ENCODE assay signal across 16 cellular contexts in genomic region chrX:2632533-2633504, GRCh38. TPM values are rescaled to one million over a fixed set of nuclear protein-coding genes. Genes with fewer than 3 reads are reported as not detected.
A peak's percentile ranks its signal among the peaks of the same experiment; 100 is the strongest.
DNase-seq lines count a peak whose midpoint lies in the region; ATAC-seq and TF ChIP-seq lines count a peak whose summit lies in the region.
"Had no signal": no experiment of that assay in that cellular context is flagged by ENCODE, and none has a peak within 500 bp of the region (broad histone marks: within the 10 kb centered on the region; RNA-seq: fewer than 3 reads in every experiment).

No MANE protein-coding gene starts in this region.

- CTCF ChIA-PET in MCF 10A (lab: Yijun Ruan, JAX) (no interaction called here), mammary epithelial cell (lab: Charles Lee; ENCODE audit: low non-redundant PET) (no interaction called here)

- peak overlapping the region; percentile 95 for H3K27ac Mint-ChIP-seq in MCF 10A (ENCODE audit: low read depth, unreplicated experiment)

- H4K20me1 ChIP-seq in mammary epithelial cell (ENCODE audit: insufficient read depth, low read length): no peaks in the 10 kb centered on the region

- no peaks in the 10 kb centered on the region for H3K36me3 ChIP-seq in mammary epithelial cell (ENCODE audit: insufficient read depth, low read length)

- H3K4me2 ChIP-seq in mammary epithelial cell (ENCODE audit: insufficient read depth, low read depth, low read length): no peak overlapping the region

- no peaks in the 10 kb centered on the region for H3K79me2 ChIP-seq in mammary epithelial cell (ENCODE audit: insufficient read depth, low read length)

- in situ Hi-C loops in mammary epithelial cell (cut with MboI; ENCODE audit: low sequenced_read_pairs in 2 of 2): no loop called here

- H3K4me1 Mint-ChIP-seq in MCF 10A (ENCODE audit: insufficient read depth, unreplicated experiment): no peaks in the 10 kb centered on the region

- no peak overlapping the region for H2AFZ ChIP-seq in mammary epithelial cell (ENCODE audit: low read depth, low read length)

- H3K4me3 Mint-ChIP-seq in MCF 10A (ENCODE audit: unreplicated experiment): no peak overlapping the region

- H3K36me3 Mint-ChIP-seq in MCF 10A (ENCODE audit: insufficient read depth, unreplicated experiment): peaks cover 12% of the 10 kb centered on the region

- no peak overlapping the region for H3K4me3 ChIP-seq in mammary epithelial cell (replicated peaks in 1 of 3; ENCODE audit: insufficient read depth in 1 of 3, low read depth in 2 of 3, low read length in 3 of 3)
- no peak overlapping the region for H3K4me3 ChIP-seq in epithelial cell of esophagus (ENCODE audit: low read length)
- H3K4me3 ChIP-seq: heart right ventricle, left lung, spleen had no signal

- no peaks in the 10 kb centered on the region for H3K4me1 ChIP-seq in mammary epithelial cell (ENCODE audit: insufficient read depth, low read length)
- H3K4me1 ChIP-seq: left lung had no signal

- no peak for ATAC-seq in GM21723 (IDR thresholded peaks at IDR 0.05; ENCODE audit: unreplicated experiment)
- ATAC-seq: heart right ventricle, left lung had no signal

- TF ChIP-seq CTCF in MCF 10A (IDR thresholded peaks at IDR 0.05; ENCODE audit: unreplicated experiment) (no peak), mammary epithelial cell (conservative IDR thresholded peaks at IDR 0.05 in 1 of 2, IDR thresholded peaks at IDR 0.05 in 1 of 2; ENCODE audit: extremely low read depth in 1 of 2, insufficient read depth in 1 of 2, low read depth in 1 of 2, low read length in 2 of 2) (no peak), epithelial cell of esophagus (IDR thresholded peaks at IDR 0.05; ENCODE audit: insufficient read depth, low read depth, low read length, missing control alignments) (no peak)

- dilution Hi-C loops in mammary epithelial cell (cut with HindIII; ENCODE audit: low sequenced_read_pairs): no loop called here

- H3K9me3 Mint-ChIP-seq in MCF 10A (ENCODE audit: unreplicated experiment): peaks cover 21% of the 10 kb centered on the region

- 70% methylated on average over 9 of the region's 9 CpGs for WGBS in mammary epithelial cell (ENCODE audit: low coverage, missing lambda C conversion rate)

- peaks cover 29% of the 10 kb centered on the region for H3K9me3 ChIP-seq in mammary epithelial cell (replicated peaks; ENCODE audit: insufficient read depth, low read length)

- no peak for DNase-seq in MCF 10A (ENCODE audit: unreplicated experiment)
- DNase-seq in mammary epithelial cell: no peak
- DNase-seq in M059J (ENCODE audit: low read depth): peak; percentile 24
- peak; percentile 50 for DNase-seq in epithelial cell of esophagus (ENCODE audit: low read depth)
- no peak for DNase-seq in GDM1 (lab: John Stamatoyannopoulos, UW)
- DNase-seq in activated CD4-positive, CD25-positive, alpha-beta regulatory T cell treated with anti-CD3 and anti-CD28 coated beads, Interleukin-2, amount 50 U/mL, for 72 hours: no peak
- no peak for DNase-seq in SW 1271 (lab: John Stamatoyannopoulos, UW)
- DNase-seq: DMS79, heart right ventricle, left lung, NCI-H1694 treated with DMSO at 0.1 percent for 48 hours, NCI-H69, nucleus accumbens, SIG-M5, spleen had no signal

- BruUV-seq in MCF 10A (replicated peaks; lab: Mats Ljungman, UMichigan) (no TSS peak), mammary epithelial cell (replicated peaks; lab: Mats Ljungman, UMichigan) (no TSS peak)

- intact Hi-C loops in MCF 10A (cut with micrococcal nuclease): no loop called here
- intact Hi-C loops in mammary epithelial cell (cut with micrococcal nuclease): no loop called here

- no peak overlapping the region for H3K9ac ChIP-seq in mammary epithelial cell (ENCODE audit: insufficient read depth, low read length)

- H3K27ac ChIP-seq in mammary epithelial cell (ENCODE audit: insufficient read depth, low read depth, low read length): no peak overlapping the region

- no peaks in the 10 kb centered on the region for H3K27me3 Mint-ChIP-seq in MCF 10A (ENCODE audit: insufficient read depth, unreplicated experiment)

- POLR2A ChIA-PET in MCF 10A (lab: Yijun Ruan, JAX): no interaction called here

- no peaks in the 10 kb centered on the region for H3K27me3 ChIP-seq in mammary epithelial cell (ENCODE audit: insufficient read depth, low read length)
- H3K27me3 ChIP-seq: heart right ventricle, left lung, spleen had no signal

RNA-seq across cellular contexts. Expression of gene CD99, which starts 58.3 kb away (rescaled TPM):
- total RNA-seq in MCF 10A (2022): 173 and 176 TPM in 2 replicates
- total RNA-seq in mammary epithelial cell: 10 to 100 TPM; 27.0 to 66.4 TPM
- 91.6 TPM for polyA plus RNA-seq in mammary epithelial cell
- polyA minus RNA-seq in mammary epithelial cell: 122 TPM
- total RNA-seq in M059J (2014; rRNA removed; shearing (Covaris generic)): 282 and 343 TPM in 2 replicates

Comparison
In these comparisons a context has a peak if more than half of its experiments do, and no peak if none do; other contexts are left out.
1. DNase-seq: peak in M059J (single experiment) and epithelial cell of esophagus (single experiment); none in MCF 10A (single experiment), mammary epithelial cell (single experiment), GDM1 (single experiment), activated CD4-positive, CD25-positive, alpha-beta regulatory T cell treated with anti-CD3 and anti-CD28 coated beads, Interleukin-2, amount 50 U/mL, for 72 hours (single experiment) and SW 1271 (0 of 2).